In the genomic region with DNA sequence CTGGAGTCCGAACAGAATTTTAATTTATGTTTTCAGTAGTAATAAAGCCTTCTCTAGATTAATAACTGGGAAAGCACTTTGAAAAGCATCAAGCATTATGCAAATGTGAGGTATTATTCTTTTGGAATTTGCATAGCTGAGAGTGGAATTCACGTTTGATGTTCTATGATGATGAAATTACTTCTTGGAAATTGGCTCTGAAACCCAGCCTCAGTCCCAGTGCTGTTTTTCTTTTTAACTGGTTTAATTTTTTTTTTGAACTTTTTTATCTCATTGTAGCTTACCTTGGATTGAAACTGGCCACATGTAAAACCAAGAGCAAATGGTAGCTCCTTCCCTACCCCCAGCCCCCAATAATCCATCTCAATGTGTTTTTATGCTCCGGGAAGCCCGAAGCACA, we compare ENCODE assay signal across 12 cellular contexts. TPM values are rescaled to one million over a fixed set of nuclear protein-coding genes. Genes with fewer than 3 reads are reported as not detected.
DNase-seq lines count a peak whose midpoint lies in the region; ATAC-seq and TF ChIP-seq lines count a peak whose summit lies in the region.
"Had no signal": no experiment of that assay in that cellular context is flagged by ENCODE, and none has a peak within 500 bp of the region (broad histone marks: within the 10 kb centered on the region; RNA-seq: fewer than 3 reads in every experiment).

No MANE protein-coding gene starts in this region.

- H3K36me3 ChIP-seq in body of pancreas (replicated peaks in 1 of 2; ENCODE audit: insufficient read depth in 1 of 2, low read depth in 2 of 2) (no peaks in the 10 kb centered on the region), mucosa of rectum (ENCODE audit: control insufficient read depth in 2 of 2, insufficient read depth in 2 of 2, low read length in 2 of 2) (no peaks in the 10 kb centered on the region)
- H3K36me3 ChIP-seq: BLaER1, sigmoid colon had no signal

- H3K9ac ChIP-seq in mucosa of rectum (ENCODE audit: low read depth in 1 of 2, low read length in 2 of 2): peak overlapping the region; percentile 17 to 41
- H3K9ac ChIP-seq: BLaER1 had no signal

- DNase-seq in right cardiac atrium: no peak
- DNase-seq in Right ventricle myocardium superior: no peak
- no peak for DNase-seq in body of pancreas
- no peak for DNase-seq in central memory CD4-positive, alpha-beta T cell
- no peak for DNase-seq in stimulated activated CD4-positive, alpha-beta T cell treated with anti-CD3 and anti-CD28 coated beads, Interleukin-2, amount 100 ng/mL, for 24 hours
- no peak for DNase-seq in germinal center (ENCODE audit: low spot score)
- DNase-seq: NCI-H1048, NCI-H774, sigmoid colon had no signal

- H3K9me3 ChIP-seq in right cardiac atrium (ENCODE audit: control insufficient read depth, low read length) (no peaks in the 10 kb centered on the region), body of pancreas (no peaks in the 10 kb centered on the region), mucosa of rectum (ENCODE audit: control insufficient read depth in 2 of 2, low read length in 2 of 2) (no peaks in the 10 kb centered on the region)
- H3K9me3 ChIP-seq: sigmoid colon had no signal

- H3K4me3 ChIP-seq in right cardiac atrium (ENCODE audit: low read length) (peak overlapping the region; percentile 18), body of pancreas (no peak overlapping the region), mucosa of rectum (ENCODE audit: low read length in 2 of 2) (peak overlapping the region; percentile 58 to 71)
- H3K4me3 ChIP-seq: BLaER1 had no signal

- TF ChIP-seq CTCF in body of pancreas (IDR thresholded peaks at IDR 0.05): no peak

- ATAC-seq in right cardiac atrium: no peak
- ATAC-seq in Right ventricle myocardium superior (ENCODE audit: poor library complexity): no peak
- ATAC-seq in body of pancreas: no peak
- no peak for ATAC-seq in GM21529 (IDR thresholded peaks at IDR 0.05; ENCODE audit: unreplicated experiment)

- intact Hi-C loops in right cardiac atrium (cut with DNase I): no loop called here
- intact Hi-C loops in Right ventricle myocardium superior (cut with DNase I): no loop called here
- intact Hi-C loops in body of pancreas (cut with DNase I): no loop called here

- H3K27ac ChIP-seq in right cardiac atrium (ENCODE audit: low read length): no peak overlapping the region
- H3K27ac ChIP-seq in body of pancreas: peak overlapping the region; percentile 40 to 77 (median 60)
- peak overlapping the region; percentile 81 to 84 for H3K27ac ChIP-seq in mucosa of rectum (ENCODE audit: low read depth in 2 of 2, low read length in 2 of 2)
- H3K27ac ChIP-seq: BLaER1 had no signal

- no peak for TF ChIP-seq POLR2A in body of pancreas (IDR thresholded peaks at IDR 0.05)

- 84% methylated on average over 4 of the region's 4 CpGs for WGBS in right cardiac atrium
- 61 to 67% methylated on average over 4 of the region's 4 CpGs for WGBS in body of pancreas, 2 donors

- no peaks in the 10 kb centered on the region for H3K4me1 ChIP-seq in right cardiac atrium (ENCODE audit: control insufficient read depth, insufficient read depth, low read length)
- peaks cover 30% of the 10 kb centered on the region for H3K4me1 ChIP-seq in body of pancreas
- H3K4me1 ChIP-seq in mucosa of rectum (ENCODE audit: control insufficient read depth in 2 of 2, insufficient read depth in 2 of 2, low read length in 2 of 2): peaks cover 12 to 20% of the 10 kb centered on the region in 2 donors
- H3K4me1 ChIP-seq: sigmoid colon had no signal

- no peaks in the 10 kb centered on the region for H3K27me3 ChIP-seq in right cardiac atrium (ENCODE audit: control insufficient read depth, insufficient read depth)
- no peaks in the 10 kb centered on the region for H3K27me3 ChIP-seq in body of pancreas
- H3K27me3 ChIP-seq in mucosa of rectum (ENCODE audit: control insufficient read depth in 2 of 2, insufficient read depth in 2 of 2, low read length in 2 of 2): no peaks in the 10 kb centered on the region
- H3K27me3 ChIP-seq: BLaER1, sigmoid colon had no signal

RNA-seq across cellular contexts. Expression of gene TBXAS1, which starts 1.2 kb away (rescaled TPM):
- 1 to 10 TPM; 5.8 to 9.1 (median 7.2) TPM for total RNA-seq in right cardiac atrium
- 3.1 TPM for polyA plus RNA-seq in right cardiac atrium
- 4.2 TPM for total RNA-seq in Right ventricle myocardium superior
- 10 to 100 TPM in 1 of 2 donors, 1 to 10 TPM in 1; 3.6 to 10.6 TPM for total RNA-seq in body of pancreas

RNA-seq across cellular contexts. Expression of gene HIPK2, which starts 52.5 kb away (rescaled TPM):
- total RNA-seq in right cardiac atrium: 100 to 1,000 TPM in 2 of 4 donors, 10 to 100 TPM in 2; 92.6 to 131 (median 113) TPM
- polyA plus RNA-seq in right cardiac atrium: 72.1 TPM
- 88.5 TPM for total RNA-seq in Right ventricle myocardium superior
- 10 to 100 TPM; 22.1 to 26.4 TPM for total RNA-seq in body of pancreas

Comparison
In these comparisons a context has a peak if more than half of its experiments do, and no peak if none do; other contexts are left out.
1. H3K4me3 ChIP-seq: peak in right cardiac atrium (single experiment) and mucosa of rectum (2 of 2); none in body of pancreas (0 of 2).